Comparison of ENCODE assay signal across 11 cellular contexts in genomic region chr3:5012398-5012797, GRCh38. TPM values are rescaled to one million over a fixed set of nuclear protein-coding genes. Genes with fewer than 3 reads are reported as not detected.
A peak's percentile ranks its signal among the peaks of the same experiment; 100 is the strongest.
DNase-seq lines count a peak whose midpoint lies in the region; ATAC-seq lines count a peak whose summit lies in the region.
"Had no signal": no experiment of that assay in that cellular context is flagged by ENCODE, and none has a peak within 500 bp of the region (broad histone marks: within the 10 kb centered on the region; RNA-seq: fewer than 3 reads in every experiment).

No MANE protein-coding gene starts in this region.

- peak overlapping the region; percentile 17 for H4K91ac ChIP-seq in trophoblast cell (ENCODE audit: low read depth, low read length)

- DNase-seq in activated CD4-positive, alpha-beta T cell treated with anti-CD3 and anti-CD28 coated beads, Interleukin-2, amount 10 ng/mL, durations not matched to agents 24 days and 14 days: peak; percentile 62
- no peak for DNase-seq in activated CD4-positive, alpha-beta T cell treated with anti-CD3 and anti-CD28 coated beads for 4 hours
- DNase-seq in MV-4-11 (lab: John Stamatoyannopoulos, UW): peak; percentile 74
- no peak for DNase-seq in activated naive CD8-positive, alpha-beta T cell treated with anti-CD3 and anti-CD28 coated beads, Interleukin-2, amount 10 ng/mL, durations not matched to agents 7 days and 5 days
- DNase-seq in trophoblast cell: no peak
- DNase-seq in NCI-H1048 (lab: John Stamatoyannopoulos, UW): no peak
- DNase-seq: NCI-H2171 had no signal

- H3K79me1 ChIP-seq in trophoblast cell (ENCODE audit: low read length): peaks cover 17% of the 10 kb centered on the region

- H3K4me1 Mint-ChIP-seq in activated CD4-positive, alpha-beta T cell treated with anti-CD3 and anti-CD28 coated beads, Interleukin-2, amount 10 ng/mL, durations not matched to agents 24 days and 14 days: peaks cover 66% of the 10 kb centered on the region
- H3K4me1 Mint-ChIP-seq in activated naive CD8-positive, alpha-beta T cell treated with anti-CD3 and anti-CD28 coated beads, Interleukin-2, amount 10 ng/mL, durations not matched to agents 7 days and 5 days: peaks cover 75% of the 10 kb centered on the region

- WGBS in trophoblast cell (ENCODE audit: extremely low coverage, insufficient coverage, insufficient read length): no CpG with 5 or more reads among the region's 2 CpGs

- H3K27ac ChIP-seq in trophoblast cell (ENCODE audit: low read depth, low read length): no peak overlapping the region
- H3K27ac ChIP-seq: breast epithelium, tibial artery had no signal

- peak overlapping the region; percentile 23 for H3K18ac ChIP-seq in trophoblast cell (ENCODE audit: low read length)

- no peak overlapping the region for H3K9ac ChIP-seq in trophoblast cell (ENCODE audit: low read length)

- peak overlapping the region; percentile 53 for H2AK5ac ChIP-seq in trophoblast cell (ENCODE audit: low read length)

- no peaks in the 10 kb centered on the region for H3K27me3 ChIP-seq in trophoblast cell (ENCODE audit: insufficient read depth, low read length)
- H3K27me3 ChIP-seq: breast epithelium, tibial artery had no signal

- H3K9me3 Mint-ChIP-seq in activated CD4-positive, alpha-beta T cell treated with anti-CD3 and anti-CD28 coated beads, Interleukin-2, amount 10 ng/mL, durations not matched to agents 24 days and 14 days: no peaks in the 10 kb centered on the region
- H3K9me3 Mint-ChIP-seq in activated naive CD8-positive, alpha-beta T cell treated with anti-CD3 and anti-CD28 coated beads, Interleukin-2, amount 10 ng/mL, durations not matched to agents 7 days and 5 days: no peaks in the 10 kb centered on the region

- no peak overlapping the region for H2AFZ ChIP-seq in trophoblast cell (ENCODE audit: insufficient read depth, low read length, poor library complexity)

- H3K4ac ChIP-seq in trophoblast cell (ENCODE audit: low read depth, low read length): no peak overlapping the region

- no peaks in the 10 kb centered on the region for H3K36me3 ChIP-seq in trophoblast cell (ENCODE audit: control insufficient read depth in 1 of 2, insufficient read depth in 2 of 2, low read length in 2 of 2)
- H3K36me3 ChIP-seq: breast epithelium, tibial artery had no signal

- POLR2A ChIA-PET in activated naive CD8-positive, alpha-beta T cell treated with anti-CD3 and anti-CD28 coated beads, Interleukin-2, amount 10 ng/mL, durations not matched to agents 7 days and 5 days (lab: Charles Lee): interaction anchor here (0.7 to 32.3 kb wide), 9 partner anchors 9 to 191 kb away, joined by 3 to 734 read pairs (median 5); partner anchors contain the start of gene BHLHE40

- H3K23ac ChIP-seq in trophoblast cell (ENCODE audit: low read length): no peak overlapping the region

- peak overlapping the region; percentile 27 for H3K27ac Mint-ChIP-seq in activated CD4-positive, alpha-beta T cell treated with anti-CD3 and anti-CD28 coated beads, Interleukin-2, amount 10 ng/mL, durations not matched to agents 24 days and 14 days
- peak overlapping the region; percentile 95 for H3K27ac Mint-ChIP-seq in activated naive CD8-positive, alpha-beta T cell treated with anti-CD3 and anti-CD28 coated beads, Interleukin-2, amount 10 ng/mL, durations not matched to agents 7 days and 5 days

- no peak overlapping the region for H3K4me3 ChIP-seq in trophoblast cell (ENCODE audit: low read depth, low read length)
- H3K4me3 ChIP-seq: breast epithelium, tibial artery had no signal

- no peak overlapping the region for H3K14ac ChIP-seq in trophoblast cell (ENCODE audit: low read length)

- H3K4me2 ChIP-seq in trophoblast cell (ENCODE audit: low read length): no peak overlapping the region

- peaks cover 13 to 24% of the 10 kb centered on the region in 2 experiments for H3K4me1 ChIP-seq in trophoblast cell (ENCODE audit: control insufficient read depth in 1 of 2, insufficient read depth in 2 of 2, low read length in 2 of 2)
- H3K4me1 ChIP-seq: breast epithelium had no signal

- intact Hi-C loops in activated CD4-positive, alpha-beta T cell treated with anti-CD3 and anti-CD28 coated beads, Interleukin-2, amount 10 ng/mL, durations not matched to agents 24 days and 14 days (cut with micrococcal nuclease): no loop called here

- peak overlapping the region; percentile 31 for H2BK12ac ChIP-seq in trophoblast cell (ENCODE audit: low read length)

- H4K8ac ChIP-seq in trophoblast cell (ENCODE audit: low read depth, low read length): no peak overlapping the region

- no peak overlapping the region for H4K12ac ChIP-seq in trophoblast cell (ENCODE audit: low read depth, low read length)

- peak overlapping the region; percentile 17 for H3K4me3 Mint-ChIP-seq in activated CD4-positive, alpha-beta T cell treated with anti-CD3 and anti-CD28 coated beads, Interleukin-2, amount 10 ng/mL, durations not matched to agents 24 days and 14 days
- peak overlapping the region; percentile 75 for H3K4me3 Mint-ChIP-seq in activated naive CD8-positive, alpha-beta T cell treated with anti-CD3 and anti-CD28 coated beads, Interleukin-2, amount 10 ng/mL, durations not matched to agents 7 days and 5 days

- peaks cover 2% of the 10 kb centered on the region for H3K36me3 Mint-ChIP-seq in activated CD4-positive, alpha-beta T cell treated with anti-CD3 and anti-CD28 coated beads, Interleukin-2, amount 10 ng/mL, durations not matched to agents 24 days and 14 days (ENCODE audit: low read depth)
- H3K36me3 Mint-ChIP-seq in activated naive CD8-positive, alpha-beta T cell treated with anti-CD3 and anti-CD28 coated beads, Interleukin-2, amount 10 ng/mL, durations not matched to agents 7 days and 5 days: peaks cover 4% of the 10 kb centered on the region

- ATAC-seq in activated naive CD8-positive, alpha-beta T cell treated with anti-CD3 and anti-CD28 coated beads, Interleukin-2, amount 10 ng/mL, durations not matched to agents 7 days and 5 days (ENCODE audit: low read depth): no peak
- ATAC-seq in GM19452 (IDR thresholded peaks at IDR 0.05; ENCODE audit: unreplicated experiment) (no peak), GM21576 (IDR thresholded peaks at IDR 0.05; ENCODE audit: unreplicated experiment) (no peak)

- H3K79me2 ChIP-seq in trophoblast cell (ENCODE audit: control insufficient read depth, insufficient read depth, low read length, poor library complexity): no peaks in the 10 kb centered on the region

- no peak overlapping the region for H2BK120ac ChIP-seq in trophoblast cell (ENCODE audit: insufficient read depth, low read length, poor library complexity)

- no peaks in the 10 kb centered on the region for H3K27me3 Mint-ChIP-seq in activated CD4-positive, alpha-beta T cell treated with anti-CD3 and anti-CD28 coated beads, Interleukin-2, amount 10 ng/mL, durations not matched to agents 24 days and 14 days
- no peaks in the 10 kb centered on the region for H3K27me3 Mint-ChIP-seq in activated naive CD8-positive, alpha-beta T cell treated with anti-CD3 and anti-CD28 coated beads, Interleukin-2, amount 10 ng/mL, durations not matched to agents 7 days and 5 days

- no peak overlapping the region for H2BK5ac ChIP-seq in trophoblast cell (ENCODE audit: low read depth, low read length, poor library complexity)

- no peaks in the 10 kb centered on the region for H3K9me3 ChIP-seq in trophoblast cell (ENCODE audit: insufficient read depth, low read depth, low read length)
- H3K9me3 ChIP-seq: breast epithelium, tibial artery had no signal

RNA-seq across cellular contexts. Expression of gene BHLHE40, which starts 33.2 kb away (rescaled TPM):
- total RNA-seq in activated CD4-positive, alpha-beta T cell treated with anti-CD3 and anti-CD28 coated beads, Interleukin-2, amount 10 ng/mL, durations not matched to agents 24 days and 14 days: 368 and 375 TPM in 2 replicates
- total RNA-seq in activated naive CD8-positive, alpha-beta T cell treated with anti-CD3 and anti-CD28 coated beads, Interleukin-2, amount 10 ng/mL, durations not matched to agents 7 days and 5 days: 100 to 1,000 TPM; 208 to 225 TPM
- polyA plus RNA-seq in trophoblast cell (2013): 173 and 187 TPM in 2 replicates

Comparison
In these comparisons a context has a peak if more than half of its experiments do, and no peak if none do; other contexts are left out.
1. DNase-seq: peak in activated CD4-positive, alpha-beta T cell treated with anti-CD3 and anti-CD28 coated beads, Interleukin-2, amount 10 ng/mL, durations not matched to agents 24 days and 14 days (single experiment) and MV-4-11 (single experiment); none in activated CD4-positive, alpha-beta T cell treated with anti-CD3 and anti-CD28 coated beads for 4 hours (0 of 2), activated naive CD8-positive, alpha-beta T cell treated with anti-CD3 and anti-CD28 coated beads, Interleukin-2, amount 10 ng/mL, durations not matched to agents 7 days and 5 days (single experiment), trophoblast cell (0 of 2) and NCI-H1048 (single experiment).